ENCODE assay signal across 2 cellular contexts in the genomic region with DNA sequence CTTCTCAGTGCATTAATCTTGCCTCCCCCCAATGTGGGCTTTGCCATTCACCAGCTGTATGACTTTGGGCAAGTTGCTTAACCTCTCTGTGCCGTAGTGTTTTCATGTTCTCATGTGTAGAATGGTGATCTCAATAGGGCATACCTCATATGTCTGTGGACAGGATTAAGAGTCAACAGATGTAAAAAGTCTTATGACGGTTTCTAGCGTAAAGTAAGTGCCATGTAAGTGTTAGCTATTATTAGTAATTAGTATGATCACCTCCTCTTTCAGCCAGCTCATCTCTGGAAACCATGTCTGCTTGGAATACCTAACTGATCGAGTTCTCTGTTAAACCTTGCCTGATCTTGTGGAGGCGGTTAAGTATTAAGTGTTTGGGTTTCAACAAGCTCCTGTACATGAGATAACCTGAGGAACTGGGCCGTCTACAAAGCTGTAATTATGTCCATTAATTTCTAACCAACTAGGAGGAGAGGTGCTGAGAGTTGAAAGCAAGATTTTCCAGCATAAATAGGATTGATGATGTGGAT.
TF ChIP-seq lines count a peak whose summit lies in the region.

No MANE protein-coding gene starts in this region.

TF ChIP-seq in HEK293, 187 proteins besides CTCF, POLR2A, EP300 and RAD21:
- TF ChIP-seq, protein P1, sequence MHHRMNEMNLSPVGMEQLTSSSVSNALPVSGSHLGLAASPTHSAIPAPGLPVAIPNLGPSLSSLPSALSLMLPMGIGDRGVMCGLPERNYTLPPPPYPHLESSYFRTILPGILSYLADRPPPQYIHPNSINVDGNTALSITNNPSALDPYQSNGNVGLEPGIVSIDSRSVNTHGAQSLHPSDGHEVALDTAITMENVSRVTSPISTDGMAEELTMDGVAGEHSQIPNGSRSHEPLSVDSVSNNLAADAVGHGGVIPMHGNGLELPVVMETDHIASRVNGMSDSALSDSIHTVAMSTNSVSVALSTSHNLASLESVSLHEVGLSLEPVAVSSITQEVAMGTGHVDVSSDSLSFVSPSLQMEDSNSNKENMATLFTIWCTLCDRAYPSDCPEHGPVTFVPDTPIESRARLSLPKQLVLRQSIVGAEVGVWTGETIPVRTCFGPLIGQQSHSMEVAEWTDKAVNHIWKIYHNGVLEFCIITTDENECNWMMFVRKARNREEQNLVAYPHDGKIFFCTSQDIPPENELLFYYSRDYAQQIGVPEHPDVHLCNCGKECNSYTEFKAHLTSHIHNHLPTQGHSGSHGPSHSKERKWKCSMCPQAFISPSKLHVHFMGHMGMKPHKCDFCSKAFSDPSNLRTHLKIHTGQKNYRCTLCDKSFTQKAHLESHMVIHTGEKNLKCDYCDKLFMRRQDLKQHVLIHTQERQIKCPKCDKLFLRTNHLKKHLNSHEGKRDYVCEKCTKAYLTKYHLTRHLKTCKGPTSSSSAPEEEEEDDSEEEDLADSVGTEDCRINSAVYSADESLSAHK (tag by site-specific recombination; IDR thresholded peaks at IDR 0.05) = 0 out of 2 replicates have a peak, but pooled peaks have one; percentile 20
- no peak for TF ChIP-seq ZNF660 (tag by site-specific recombination; IDR thresholded peaks at IDR 0.05)

TF ChIP-seq in SK-N-SH, 30 proteins besides CTCF, POLR2A, EP300 and RAD21 (continued from another document):
- TF ChIP-seq, protein P2, sequence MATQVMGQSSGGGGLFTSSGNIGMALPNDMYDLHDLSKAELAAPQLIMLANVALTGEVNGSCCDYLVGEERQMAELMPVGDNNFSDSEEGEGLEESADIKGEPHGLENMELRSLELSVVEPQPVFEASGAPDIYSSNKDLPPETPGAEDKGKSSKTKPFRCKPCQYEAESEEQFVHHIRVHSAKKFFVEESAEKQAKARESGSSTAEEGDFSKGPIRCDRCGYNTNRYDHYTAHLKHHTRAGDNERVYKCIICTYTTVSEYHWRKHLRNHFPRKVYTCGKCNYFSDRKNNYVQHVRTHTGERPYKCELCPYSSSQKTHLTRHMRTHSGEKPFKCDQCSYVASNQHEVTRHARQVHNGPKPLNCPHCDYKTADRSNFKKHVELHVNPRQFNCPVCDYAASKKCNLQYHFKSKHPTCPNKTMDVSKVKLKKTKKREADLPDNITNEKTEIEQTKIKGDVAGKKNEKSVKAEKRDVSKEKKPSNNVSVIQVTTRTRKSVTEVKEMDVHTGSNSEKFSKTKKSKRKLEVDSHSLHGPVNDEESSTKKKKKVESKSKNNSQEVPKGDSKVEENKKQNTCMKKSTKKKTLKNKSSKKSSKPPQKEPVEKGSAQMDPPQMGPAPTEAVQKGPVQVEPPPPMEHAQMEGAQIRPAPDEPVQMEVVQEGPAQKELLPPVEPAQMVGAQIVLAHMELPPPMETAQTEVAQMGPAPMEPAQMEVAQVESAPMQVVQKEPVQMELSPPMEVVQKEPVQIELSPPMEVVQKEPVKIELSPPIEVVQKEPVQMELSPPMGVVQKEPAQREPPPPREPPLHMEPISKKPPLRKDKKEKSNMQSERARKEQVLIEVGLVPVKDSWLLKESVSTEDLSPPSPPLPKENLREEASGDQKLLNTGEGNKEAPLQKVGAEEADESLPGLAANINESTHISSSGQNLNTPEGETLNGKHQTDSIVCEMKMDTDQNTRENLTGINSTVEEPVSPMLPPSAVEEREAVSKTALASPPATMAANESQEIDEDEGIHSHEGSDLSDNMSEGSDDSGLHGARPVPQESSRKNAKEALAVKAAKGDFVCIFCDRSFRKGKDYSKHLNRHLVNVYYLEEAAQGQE (IDR thresholded peaks at IDR 0.05; ENCODE audit: low read depth, low read length) = no peak
- TF ChIP-seq ELF1 (IDR thresholded peaks at IDR 0.05) = no peak
- no peak for TF ChIP-seq GATA2 (CRISPR knock-in tag; IDR thresholded peaks at IDR 0.05)
- no peak for TF ChIP-seq FOXM1 (IDR thresholded peaks at IDR 0.05; ENCODE audit: low read depth)
- no peak for TF ChIP-seq TEAD4 (IDR thresholded peaks at IDR 0.05; ENCODE audit: borderline replicate concordance, insufficient read depth)
- TF ChIP-seq YY1 (IDR thresholded peaks at IDR 0.05; ENCODE audit: low read depth) = no peak
